Comparison of ENCODE assay signal across 1 cellular context in genomic region chr6:31897612-31898199, GRCh38.
TF ChIP-seq lines count a peak whose summit lies in the region.

TSS of gene EHMT2 (minus strand) at chr6:31897698. CDS start at chr6:31897677, 21 bp downstream.

TF ChIP-seq in Ishikawa, 13 proteins besides CTCF, POLR2A, EP300 and RAD21 (continued from another document):
- no peak for TF ChIP-seq TCF12 (IDR thresholded peaks at IDR 0.05; ENCODE audit: low read depth)
- TF ChIP-seq CEBPB (IDR thresholded peaks at IDR 0.05): no peak
- TF ChIP-seq YY1 (IDR thresholded peaks at IDR 0.05; ENCODE audit: low read depth): peak; percentile 78
- peak; percentile 64 for TF ChIP-seq MAX (IDR thresholded peaks at IDR 0.05)
- no peak for TF ChIP-seq TEAD4 (IDR thresholded peaks at IDR 0.05)
- no peak for TF ChIP-seq CREB1 (IDR thresholded peaks at IDR 0.05; ENCODE audit: low read depth)
- no peak for TF ChIP-seq NFIC (IDR thresholded peaks at IDR 0.05)
TF ChIP-seq in Ishikawa: peak in this region for 4.
